Comparison of ENCODE assay signal across 15 cellular contexts in genomic region chr11:26914968-26915367, GRCh38.
A peak's percentile ranks its signal among the peaks of the same experiment; 100 is the strongest.
DNase-seq lines count a peak whose midpoint lies in the region; ATAC-seq and TF ChIP-seq lines count a peak whose summit lies in the region.
"Had no signal": no experiment of that assay in that cellular context is flagged by ENCODE, and none has a peak within 500 bp of the region (broad histone marks: within the 10 kb centered on the region; RNA-seq: fewer than 3 reads in every experiment).

No MANE protein-coding gene starts in this region.

- TF ChIP-seq POLR2A in gastroesophageal sphincter (IDR thresholded peaks at IDR 0.05), result no peak

- H3K9me3 ChIP-seq in gastroesophageal sphincter, result no peaks in the 10 kb centered on the region

- DNase-seq in activated naive CD4-positive, alpha-beta T cell treated with Interleukin-2 at 50 U/mL for 16 hours, result no peak
- DNase-seq in NCI-H2196 (lab: John Stamatoyannopoulos, UW; ENCODE audit: unreplicated experiment), result no peak
- no peak for DNase-seq in nucleus accumbens (lab: John Stamatoyannopoulos, UW)
- DNase-seq: activated CD8-positive, alpha-beta memory T cell treated with anti-CD3 and anti-CD28 coated beads, Interleukin-2, amount 50 U/mL, for 4 hours; activated naive CD8-positive, alpha-beta T cell treated with anti-CD3 and anti-CD28 coated beads, Interleukin-2, amount 50 U/mL, for 24 hours; NCI-H1436; NCI-H524 treated with DMSO at 0.1 percent for 48 hours; SIG-M5; stimulated activated CD4-positive, alpha-beta T cell treated with anti-CD3 and anti-CD28 coated beads, Interleukin-4, amount 100 ng/mL, for 1 hour; stimulated activated naive CD8-positive, alpha-beta T cell treated with anti-CD3 and anti-CD28 coated beads, Interleukin-15, Interleukin-2, amounts not matched to agents 100 U/mL and 50 U/mL, for 24 hours had no signal

- no peaks in the 10 kb centered on the region for H3K36me3 ChIP-seq in gastroesophageal sphincter

- H3K27me3 ChIP-seq in gastroesophageal sphincter, result no peaks in the 10 kb centered on the region

- peaks cover 0 to 17% (median 6%) of the 10 kb centered on the region in 3 donors for H3K4me1 ChIP-seq in gastroesophageal sphincter

- H3K27ac ChIP-seq in gastroesophageal sphincter, result peak overlapping the region in 3 of 4 donors; percentile 26 to 41 (median 30)

- no peak for TF ChIP-seq CTCF in gastroesophageal sphincter (IDR thresholded peaks at IDR 0.05)

- no peak for TF ChIP-seq EP300 in gastroesophageal sphincter (IDR thresholded peaks at IDR 0.05)

- no peak overlapping the region for H3K4me3 ChIP-seq in gastroesophageal sphincter

- ATAC-seq in GM19043 (IDR thresholded peaks at IDR 0.05; ENCODE audit: low read depth, unreplicated experiment) (peak; percentile 63), HG02623 (IDR thresholded peaks at IDR 0.05; ENCODE audit: unreplicated experiment) (peak; percentile 81), HG03432 (IDR thresholded peaks at IDR 0.05; ENCODE audit: unreplicated experiment) (peak; percentile 89), gastroesophageal sphincter (no peak), GM21825 (IDR thresholded peaks at IDR 0.05; ENCODE audit: unreplicated experiment) (no peak)
- ATAC-seq: activated naive CD8-positive, alpha-beta T cell treated with anti-CD3 and anti-CD28 coated beads, Interleukin-2, amount 50 U/mL, for 24 hours; stimulated activated naive CD8-positive, alpha-beta T cell treated with anti-CD3 and anti-CD28 coated beads, Interleukin-15, Interleukin-2, amounts not matched to agents 100 U/mL and 50 U/mL, for 24 hours had no signal

- WGBS in gastroesophageal sphincter (ENCODE audit: low coverage in 1 of 2), 2 donors, result 65 to 68% methylated on average over 6 of the region's 6 CpGs

Comparison
In these comparisons a context has a peak if more than half of its experiments do, and no peak if none do; other contexts are left out.
1. ATAC-seq: peak in GM19043 (single experiment), HG02623 (single experiment) and HG03432 (single experiment); none in gastroesophageal sphincter (single experiment) and GM21825 (single experiment).